In the genomic region with DNA sequence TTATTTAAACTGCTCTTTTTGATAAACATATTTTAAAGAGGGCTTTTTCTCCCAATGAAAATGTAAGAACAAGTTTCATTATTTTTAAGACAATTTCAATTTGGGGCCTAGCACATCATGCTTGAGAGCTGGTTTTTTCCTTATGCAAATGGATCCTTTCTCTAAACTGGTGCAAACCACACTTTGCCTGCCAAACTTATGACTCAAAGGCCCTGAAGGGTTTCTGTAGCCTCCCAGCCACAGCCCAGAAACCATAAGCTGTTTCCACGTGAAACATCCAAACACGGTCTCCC, we compare ENCODE assay signal across 8 cellular contexts. TPM values are rescaled to one million over a fixed set of nuclear protein-coding genes. Genes with fewer than 3 reads are reported as not detected.
DNase-seq lines count a peak whose midpoint lies in the region; ATAC-seq and TF ChIP-seq lines count a peak whose summit lies in the region.

No MANE protein-coding gene starts in this region.

- TF ChIP-seq CTCF in GM06990 (IDR thresholded peaks at IDR 0.05; ENCODE audit: insufficient read depth, low read length, poor library complexity, severe bottlenecking) (no peak), RWPE1 (conservative IDR thresholded peaks at IDR 0.05; ENCODE audit: low read depth) (no peak), epithelial cell of proximal tubule (conservative IDR thresholded peaks at IDR 0.05; ENCODE audit: low read depth, low read length) (no peak), prostate gland (IDR thresholded peaks at IDR 0.05) (no peak), GM20000 (IDR thresholded peaks at IDR 0.05; ENCODE audit: extremely low read depth, missing control alignments) (no peak), omental fat pad (IDR thresholded peaks at IDR 0.05) (no peak)

- POLR2A ChIA-PET in RWPE1 (lab: Yijun Ruan, JAX; ENCODE audit: low non-redundant PET) = no interaction called here

- ATAC-seq in HG02840 (IDR thresholded peaks at IDR 0.05; ENCODE audit: low FRiP score, unreplicated experiment) = no peak
- ATAC-seq in omental fat pad (ENCODE audit: low FRiP score) = no peak

- intact Hi-C loops in prostate gland (cut with DNase I) = loop anchor here (2.0 kb wide), 1 partner anchor 72 kb away; the partner anchor contains the start of gene SERINC1

- H3K4me3 ChIP-seq in GM06990 (replicated peaks; ENCODE audit: low read depth, low read length) (peak overlapping the region; percentile 50), epithelial cell of proximal tubule (ENCODE audit: low read depth, low read length) (peak overlapping the region; percentile 12), prostate gland (peak overlapping the region; percentile 89 to 99)

- no peaks in the 10 kb centered on the region for H3K9me3 ChIP-seq in prostate gland

- peak overlapping the region; percentile 87 for H3K27ac ChIP-seq in RWPE1
- H3K27ac ChIP-seq in prostate gland = peak overlapping the region; percentile 46 to 84

- no peak for TF ChIP-seq POLR2A in prostate gland (IDR thresholded peaks at IDR 0.05)

- CTCF ChIA-PET in RWPE1 (lab: Yijun Ruan, JAX) = no interaction called here

- H3K36me3 ChIP-seq in GM06990 (ENCODE audit: control insufficient read depth, insufficient read depth, low read length) = no peaks in the 10 kb centered on the region
- no peaks in the 10 kb centered on the region for H3K36me3 ChIP-seq in prostate gland

- DNase-seq in GM06990 (ENCODE audit: extremely low read depth, insufficient read length) (no peak), RWPE1 (ENCODE audit: low spot score) (no peak), epithelial cell of proximal tubule (ENCODE audit: low read depth) (no peak), prostate gland (ENCODE audit: low spot score) (no peak), GM20000 (ENCODE audit: low spot score) (no peak), omental fat pad (ENCODE audit: low spot score) (no peak), AG20443 (ENCODE audit: low spot score) (no peak)

- no peaks in the 10 kb centered on the region for H3K4me1 ChIP-seq in prostate gland (replicated peaks)

- 0% methylated on average over 2 of the region's 2 CpGs for WGBS in prostate gland

- H3K27me3 ChIP-seq in GM06990 (replicated peaks; ENCODE audit: control insufficient read depth, insufficient read depth, low read length) (no peaks in the 10 kb centered on the region), prostate gland (replicated peaks; ENCODE audit: insufficient read depth) (no peaks in the 10 kb centered on the region)

RNA-seq across cellular contexts. Expression of gene HSF2, which starts 0.5 kb away (rescaled TPM):
- total RNA-seq in epithelial cell of proximal tubule = 17.1 and 20.5 TPM in 2 replicates
- 10 to 100 TPM; 13.8 to 59.5 TPM for total RNA-seq in prostate gland
- total RNA-seq in omental fat pad = 10 to 100 TPM in 3 of 4 donors, 1 to 10 TPM in 1; 8.9 to 19.5 (median 13.5) TPM

Comparison
In these comparisons a context has a peak if more than half of its experiments do, and no peak if none do; other contexts are left out.
1. H3K4me3 ChIP-seq: peak in every context shown above with its lines; median percentile 94 in prostate gland; 50 in GM06990; 12 in epithelial cell of proximal tubule.